Comparison of ENCODE assay signal across 1 cellular context in the genomic region with DNA sequence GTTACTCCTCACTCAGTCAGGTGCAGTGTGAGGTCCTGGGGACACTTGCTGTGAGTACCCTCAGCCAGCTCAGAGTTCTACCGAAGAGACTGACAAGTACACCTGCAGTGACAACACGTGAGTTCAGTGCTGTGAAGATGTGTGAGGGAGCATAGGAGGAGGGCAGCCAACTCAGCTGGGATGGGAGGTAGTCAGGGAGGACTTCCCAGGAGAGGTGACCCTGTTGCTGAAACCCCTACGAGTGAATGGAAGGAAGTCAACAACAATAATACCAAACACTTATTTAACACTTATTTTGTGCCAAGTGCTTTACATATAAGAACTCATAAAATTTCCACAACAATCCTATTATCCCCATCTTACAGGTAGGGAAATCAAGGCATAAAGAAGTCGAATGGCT.
A peak's percentile ranks its signal among the peaks of the same experiment; 100 is the strongest.
TF ChIP-seq lines count a peak whose summit lies in the region.

No MANE protein-coding gene starts in this region.

TF ChIP-seq in K562, 482 proteins besides CTCF, POLR2A, EP300 and RAD21:
- peak; percentile 91 for TF ChIP-seq ZFP36 (IDR thresholded peaks at IDR 0.05; ENCODE audit: low read depth, low read length, partially characterized antibody)
- TF ChIP-seq RBM25 (IDR thresholded peaks at IDR 0.05; ENCODE audit: low read depth, low read length, severe bottlenecking) = peak; percentile 46
- TF ChIP-seq RERE (CRISPR knock-in tag; IDR thresholded peaks at IDR 0.05; ENCODE audit: borderline replicate concordance) = no peak
